ENCODE assay signal across 10 cellular contexts in the genomic region with DNA sequence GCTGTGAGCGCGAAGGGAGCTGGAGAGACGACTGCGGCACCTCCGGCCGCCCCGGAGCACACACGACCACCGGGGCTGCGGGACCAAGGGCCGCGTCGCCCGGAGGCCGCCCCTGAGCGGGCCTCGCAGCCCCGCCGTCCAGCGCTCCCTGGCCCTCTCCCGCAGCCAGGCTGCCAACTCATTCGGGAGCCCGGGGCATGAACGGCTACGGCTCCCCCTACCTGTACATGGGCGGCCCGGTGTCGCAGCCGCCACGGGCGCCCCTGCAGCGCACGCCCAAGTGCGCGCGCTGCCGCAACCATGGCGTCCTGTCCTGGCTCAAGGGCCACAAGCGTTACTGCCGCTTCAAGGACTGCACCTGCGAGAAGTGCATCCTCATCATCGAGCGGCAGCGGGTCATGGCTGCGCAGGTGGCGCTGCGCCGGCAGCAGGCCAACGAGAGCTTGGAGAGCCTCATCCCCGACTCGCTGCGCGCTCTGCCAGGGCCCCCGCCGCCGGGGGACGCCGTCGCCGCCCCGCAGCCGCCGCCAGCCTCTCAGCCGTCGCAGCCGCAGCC. TPM values are rescaled to one million over a fixed set of nuclear protein-coding genes. Genes with fewer than 3 reads are reported as not detected.
DNase-seq lines count a peak whose midpoint lies in the region; ATAC-seq, FAIRE-seq and TF ChIP-seq lines count a peak whose summit lies in the region.
"Had no signal": no experiment of that assay in that cellular context is flagged by ENCODE, and none has a peak within 500 bp of the region (broad histone marks: within the 10 kb centered on the region; RNA-seq: fewer than 3 reads in every experiment).

No MANE protein-coding gene starts in this region.

- no peak overlapping the region; the same call in 1 of the 2 replicates for H2BK12ac ChIP-seq in H1 (ENCODE audit: low read depth, low read length)

- no peak overlapping the region for H4K8ac ChIP-seq in H1 (ENCODE audit: extremely low read depth, insufficient read depth, low read length)

- peaks cover 98% of the 10 kb centered on the region for H3K27me3 ChIP-seq in H7 (ENCODE audit: control insufficient read depth, insufficient read depth, low read length)
- H3K27me3 ChIP-seq in H1 (replicated peaks in 1 of 4; ENCODE audit: control insufficient read depth in 3 of 4, extremely low read depth in 1 of 4, insufficient read depth in 3 of 4, low read length in 3 of 4): peaks cover 78 to 99% (median 95%) of the 10 kb centered on the region in 4 experiments
- H3K27me3 ChIP-seq in parathyroid adenoma (ENCODE audit: control insufficient read depth, insufficient read depth, low read length): no peaks in the 10 kb centered on the region
- peaks cover 96% of the 10 kb centered on the region for H3K27me3 ChIP-seq in CD4-positive, alpha-beta T cell (ENCODE audit: control insufficient read depth, insufficient read depth, low read length)

- no peak overlapping the region for H2BK120ac ChIP-seq in H1 (replicated peaks; ENCODE audit: low read depth, low read length)

- no peak overlapping the region for H3K56ac ChIP-seq in H1 (replicated peaks; ENCODE audit: insufficient read length, low read depth, low read length)

- peaks cover 81% of the 10 kb centered on the region for H3K27me3 Mint-ChIP-seq in CD4-positive, alpha-beta T cell
- peaks cover 85% of the 10 kb centered on the region for H3K27me3 Mint-ChIP-seq in T-helper 2 cell treated with Interferon-gamma antibody and Interleukin-4, amounts not matched to agents 5 μg/mL and 100 μg/mL, for 36 hours (ENCODE audit: low read depth)

- CTCF ChIA-PET in H1 (lab: Charles Lee; ENCODE audit: partially characterized antibody): interaction anchor here (0.8 to 7.5 kb wide), 13 partner anchors 11 to 141 kb away, joined by 3 to 108 read pairs (median 4); no protein-coding TSS in a partner anchor
- CTCF ChIA-PET in CD4-positive, alpha-beta T cell (lab: Charles Lee): no interaction called here

- TF ChIP-seq RAD21 in H1 (IDR thresholded peaks at IDR 0.05 in 1 of 2, conservative IDR thresholded peaks at IDR 0.05 in 1 of 2; ENCODE audit: low read depth in 2 of 2, low read length in 2 of 2): no peak

- no peaks in the 10 kb centered on the region for H3K9me3 Mint-ChIP-seq in CD4-positive, alpha-beta T cell
- H3K9me3 Mint-ChIP-seq in T-helper 2 cell treated with Interferon-gamma antibody and Interleukin-4, amounts not matched to agents 5 μg/mL and 100 μg/mL, for 36 hours: no peaks in the 10 kb centered on the region

- TF ChIP-seq EP300 in H1 (IDR thresholded peaks at IDR 0.05; ENCODE audit: borderline replicate concordance in 1 of 2, low read depth in 2 of 2, low read length in 2 of 2): no peak

- H3K27ac ChIP-seq in H1 (ENCODE audit: low read depth, low read length) (no peak overlapping the region), parathyroid adenoma (peak overlapping the region; percentile 97)
- H3K27ac ChIP-seq in CD4-positive, alpha-beta T cell (ENCODE audit: low read depth, low read length): no peak overlapping the region
- H3K27ac ChIP-seq: spleen had no signal

- peaks cover 11 to 37% (median 25%) of the 10 kb centered on the region in 4 experiments for H3K4me1 ChIP-seq in H1 (replicated peaks in 1 of 4; ENCODE audit: control insufficient read depth in 3 of 4, insufficient read depth in 4 of 4, low read length in 3 of 4)
- H3K4me1 ChIP-seq in parathyroid adenoma: peaks cover 7% of the 10 kb centered on the region

- H3K36me3 Mint-ChIP-seq in CD4-positive, alpha-beta T cell (ENCODE audit: low read depth): no peaks in the 10 kb centered on the region
- H3K36me3 Mint-ChIP-seq in T-helper 2 cell treated with Interferon-gamma antibody and Interleukin-4, amounts not matched to agents 5 μg/mL and 100 μg/mL, for 36 hours (ENCODE audit: low read depth): no peaks in the 10 kb centered on the region

- DNase-seq in H7 (peak; percentile 85), NCI-H1930 (lab: John Stamatoyannopoulos, UW) (peak; percentile 73 to 80), H1 (ENCODE audit: low read depth in 1 of 2, low spot score in 2 of 2) (peak in 1 of 2 experiments; percentile 66), GDM1 (lab: John Stamatoyannopoulos, UW) (no peak), globus pallidus (ENCODE audit: low spot score) (no peak)
- DNase-seq in CD4-positive, alpha-beta T cell: no peak
- DNase-seq in T-helper 2 cell treated with Interferon-gamma antibody and Interleukin-4, amounts not matched to agents 5 μg/mL and 100 μg/mL, for 36 hours (ENCODE audit: low spot score): no peak
- DNase-seq: activated CD4-positive, alpha-beta T cell treated with anti-CD3 and anti-CD28 coated beads, Interleukin-2, amount 50 U/mL, for 4 hours; spleen had no signal

- no peak overlapping the region for H3K14ac ChIP-seq in H1 (ENCODE audit: insufficient read length)

- intact Hi-C loops in CD4-positive, alpha-beta T cell (cut with DNase I, micrococcal nuclease): no loop called here

- H2BK15ac ChIP-seq in H1 (ENCODE audit: low read length): no peak overlapping the region

- H2BK5ac ChIP-seq in H1 (ENCODE audit: low read depth, low read length): no peak overlapping the region

- H3K23ac ChIP-seq in H1 (ENCODE audit: insufficient read length): no peak overlapping the region

- TF ChIP-seq CTCF in H1 (IDR thresholded peaks at IDR 0.05; ENCODE audit: control extremely low read depth in 1 of 3, insufficient read depth in 1 of 3, low read depth in 1 of 3, low read length in 3 of 3) (0 out of 4 replicates have a peak, but pooled peaks of 1 of the 3 experiments have one; percentile 1), parathyroid adenoma (IDR thresholded peaks at IDR 0.05) (peak; percentile 21)
- TF ChIP-seq CTCF in CD4-positive, alpha-beta T cell (IDR thresholded peaks at IDR 0.05): no peak

- no peak overlapping the region for H3K4me3 Mint-ChIP-seq in CD4-positive, alpha-beta T cell
- H3K4me3 Mint-ChIP-seq in T-helper 2 cell treated with Interferon-gamma antibody and Interleukin-4, amounts not matched to agents 5 μg/mL and 100 μg/mL, for 36 hours: no peak overlapping the region

- H3K4me3 ChIP-seq in H7 (ENCODE audit: insufficient read depth, low read depth, low read length) (peak overlapping the region; percentile 32), H1 (ENCODE audit: extremely low read depth in 1 of 4, insufficient read depth in 2 of 4, low read depth in 3 of 4, low read length in 4 of 4) (peak overlapping the region; percentile 33 to 63 (median 36)), parathyroid adenoma (ENCODE audit: low read depth, low read length) (peak overlapping the region; percentile 83)

- H2AK5ac ChIP-seq in H1 (ENCODE audit: low read depth, low read length): no peak overlapping the region

- H3K9me3 ChIP-seq in H1 (ENCODE audit: insufficient read depth in 2 of 2, low read depth in 1 of 2, low read length in 1 of 2) (no peaks in the 10 kb centered on the region), parathyroid adenoma (ENCODE audit: control insufficient read depth, low read length) (no peaks in the 10 kb centered on the region)
- no peaks in the 10 kb centered on the region for H3K9me3 ChIP-seq in CD4-positive, alpha-beta T cell (ENCODE audit: control insufficient read depth, low read length)
- H3K9me3 ChIP-seq: spleen had no signal

- no peak overlapping the region for H2BK20ac ChIP-seq in H1 (ENCODE audit: low read length)

- H3K4me2 ChIP-seq in H1 (ENCODE audit: insufficient read depth in 1 of 2, low read depth in 2 of 2, low read length in 2 of 2) (peak overlapping the region; percentile 87 to 92), parathyroid adenoma (ENCODE audit: low read length) (peak overlapping the region; percentile 52)

- H3K79me2 ChIP-seq in H1 (ENCODE audit: control insufficient read depth in 1 of 2, insufficient read depth in 2 of 2, low read length in 2 of 2) (no peaks in the 10 kb centered on the region), parathyroid adenoma (peaks cover 3% of the 10 kb centered on the region)

- WGBS in H1 (ENCODE audit: extremely low coverage in 1 of 2, insufficient coverage in 1 of 2, insufficient read length in 1 of 2, insufficient replicate concordance in 2 of 2, low coverage in 1 of 2, low lambda C conversion rate in 2 of 2, missing lambda C conversion rate in 1 of 2), 2 experiments: 1% methylated on average over 39 of the region's 66 CpGs; no CpG with 5 or more reads in 1 of the 2 experiments

- H3K27ac Mint-ChIP-seq in CD4-positive, alpha-beta T cell: no peak overlapping the region
- no peak overlapping the region for H3K27ac Mint-ChIP-seq in T-helper 2 cell treated with Interferon-gamma antibody and Interleukin-4, amounts not matched to agents 5 μg/mL and 100 μg/mL, for 36 hours

- H4K91ac ChIP-seq in H1 (replicated peaks; ENCODE audit: insufficient read length, low read length): no peak overlapping the region

- POLR2A ChIA-PET in H1 (lab: Charles Lee; ENCODE audit: partially characterized antibody): no interaction called here
- POLR2A ChIA-PET in CD4-positive, alpha-beta T cell (lab: Charles Lee): no interaction called here

- H4K5ac ChIP-seq in H1 (ENCODE audit: insufficient read length, low read depth, low read length): no peak overlapping the region

- FAIRE-seq in H1 (lab: Jason Lieb, UNC): no peak

- H3K79me1 ChIP-seq in H1 (ENCODE audit: low read depth, low read length): no peaks in the 10 kb centered on the region

- H2AFZ ChIP-seq in H1 (ENCODE audit: low read length) (no peak overlapping the region), parathyroid adenoma (peak overlapping the region; percentile 79)

- H4K20me1 ChIP-seq in H1 (replicated peaks in 1 of 2; ENCODE audit: control insufficient read depth in 1 of 2, insufficient read depth in 2 of 2, low read length in 2 of 2): peaks cover 14 to 30% of the 10 kb centered on the region in 2 experiments

- no peak overlapping the region for H3K9ac ChIP-seq in H1 (replicated peaks in 1 of 4; ENCODE audit: extremely low read depth in 1 of 4, low read depth in 3 of 4, low read length in 3 of 4)
- H3K9ac ChIP-seq in parathyroid adenoma: peak overlapping the region; percentile 94

- peaks cover 17% of the 10 kb centered on the region; the same call in 1 of the 2 replicates for H3K23me2 ChIP-seq in H1 (ENCODE audit: low read depth, low read length)

- H3K36me3 ChIP-seq in H7 (replicated peaks; ENCODE audit: control insufficient read depth, insufficient read depth, low read length): no peaks in the 10 kb centered on the region
- H3K36me3 ChIP-seq in H1 (ENCODE audit: control insufficient read depth in 2 of 4, insufficient read depth in 4 of 4, low read length in 3 of 4): peaks cover 0 to 10% (median 0%) of the 10 kb centered on the region in 4 experiments; a peak in 1 of 8 replicates
- H3K36me3 ChIP-seq in parathyroid adenoma (ENCODE audit: control insufficient read depth, insufficient read depth, low read length): no peaks in the 10 kb centered on the region
- H3K36me3 ChIP-seq: spleen had no signal

- H3K4ac ChIP-seq in H1 (replicated peaks; ENCODE audit: insufficient read length, low read depth, low read length): no peak overlapping the region

- peaks cover 17% of the 10 kb centered on the region for H3K4me1 Mint-ChIP-seq in CD4-positive, alpha-beta T cell (ENCODE audit: low read depth)
- peaks cover 2% of the 10 kb centered on the region for H3K4me1 Mint-ChIP-seq in T-helper 2 cell treated with Interferon-gamma antibody and Interleukin-4, amounts not matched to agents 5 μg/mL and 100 μg/mL, for 36 hours (ENCODE audit: low read depth)

- no peak overlapping the region; the same call in 1 of the 2 replicates for H3K18ac ChIP-seq in H1 (ENCODE audit: extremely low read depth, low read length)

- no peak for ATAC-seq in CD4-positive, alpha-beta T cell (ENCODE audit: poor library complexity)

- TF ChIP-seq POLR2A in H1 (IDR thresholded peaks at IDR 0.05; ENCODE audit: control extremely low read depth in 1 of 2, low read depth in 2 of 2, low read length in 2 of 2): no peak

RNA-seq across cellular contexts. Expression of a gene that starts 0.4 kb away (rescaled TPM):
- total RNA-seq in H7 (2014; rRNA removed; shearing (Covaris generic)): not detected in 2 replicates
- not detected in 2 replicates for total RNA-seq in H1 (2021; fragmentation: NEBNext Ultra II Directional; extraction: Animal tissue kit (Norgen Biotek cat#: 25700))
- polyA plus RNA-seq in H1 (2011; rRNA removed): 0.05 TPM in 1 of 2 replicates, not detected in the other
- polyA plus RNA-seq in H1 (2011; cell fraction: cytosol; rRNA removed): 0.03 TPM
- polyA plus RNA-seq in H1 (2011; cell fraction: nucleus; rRNA removed): 0.06 TPM
- polyA plus RNA-seq in H1 (2012, experiment 1 of 2): 0.08 TPM in 2 of 4 replicates, not detected in the others
- polyA plus RNA-seq in H1 (2012, experiment 2 of 2): not detected
- polyA plus RNA-seq in H1 (2013, experiment 1 of 2): not detected
- not detected for polyA plus RNA-seq in H1 (2013, experiment 2 of 2)
- polyA minus RNA-seq in H1 (2011; rRNA and poly(A)+ RNA removed): not detected in 2 replicates
- not detected for polyA minus RNA-seq in H1 (2011; cell fraction: cytosol; rRNA and poly(A)+ RNA removed)
- not detected for polyA minus RNA-seq in H1 (2011; cell fraction: nucleus; rRNA and poly(A)+ RNA removed)
- total RNA-seq in CD4-positive, alpha-beta T cell: not detected
- total RNA-seq: spleen had no signal
- polyA plus RNA-seq: spleen had no signal

Comparison
In these comparisons a context has a peak if more than half of its experiments do, and no peak if none do; other contexts are left out.
1. DNase-seq: peak in H7 (single experiment) and NCI-H1930 (2 of 2); none in GDM1 (single experiment), CD4-positive, alpha-beta T cell (0 of 10), T-helper 2 cell treated with Interferon-gamma antibody and Interleukin-4, amounts not matched to agents 5 μg/mL and 100 μg/mL, for 36 hours (single experiment) and globus pallidus (single experiment).
2. H3K4me3 ChIP-seq: peak in every context shown above with its lines; median percentile 83 in parathyroid adenoma; 36 in H1; 32 in H7.